20 cellular contexts compared by ENCODE assay signal in the genomic region with DNA sequence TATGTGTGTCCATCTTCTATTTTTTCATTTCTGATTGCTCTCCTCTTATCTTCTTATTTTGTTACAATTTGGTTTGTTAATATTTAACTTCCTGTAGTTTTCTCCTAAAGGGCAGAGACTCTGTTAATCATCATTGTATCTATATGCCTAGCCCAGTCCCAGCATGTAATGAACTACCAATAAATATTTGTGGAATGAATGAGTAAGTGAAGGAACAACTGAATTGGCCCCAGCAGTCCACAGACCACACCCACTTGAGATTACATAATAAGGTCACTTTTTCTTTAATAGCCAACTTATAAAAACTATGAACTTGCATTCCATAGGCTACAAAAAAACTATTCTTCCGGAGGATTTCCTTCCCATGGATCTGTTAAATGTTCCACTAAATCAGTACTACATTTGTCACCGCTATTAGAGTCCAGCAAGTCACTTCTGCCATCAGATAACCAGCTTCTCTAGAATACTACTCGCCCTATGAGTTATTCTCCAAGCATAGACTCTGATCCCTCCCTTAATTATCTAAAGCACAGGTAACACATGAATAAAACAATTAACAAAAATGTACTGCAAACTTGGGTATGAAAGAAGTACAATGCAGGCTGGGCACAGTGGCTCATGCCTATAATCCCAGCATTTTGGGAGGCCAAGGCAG. TPM values are rescaled to one million over a fixed set of nuclear protein-coding genes. Genes with fewer than 3 reads are reported as not detected.
DNase-seq lines count a peak whose midpoint lies in the region; ATAC-seq and TF ChIP-seq lines count a peak whose summit lies in the region.
"Had no signal": no experiment of that assay in that cellular context is flagged by ENCODE, and none has a peak within 500 bp of the region (broad histone marks: within the 10 kb centered on the region; RNA-seq: fewer than 3 reads in every experiment).

No MANE protein-coding gene starts in this region.

- H3K27me3 ChIP-seq in GM23248 (replicated peaks; ENCODE audit: insufficient read depth) (no peaks in the 10 kb centered on the region), adipocyte (replicated peaks; ENCODE audit: control insufficient read depth, insufficient read depth, low read length) (no peaks in the 10 kb centered on the region)
- H3K27me3 ChIP-seq: ovary, upper lobe of left lung had no signal

- CTCF ChIA-PET in activated CD4-positive, alpha-beta memory T cell treated with anti-CD3 and anti-CD28 coated beads, Interleukin-2, amount 10 ng/mL, durations not matched to agents 7 days and 5 days (lab: Charles Lee): no interaction called here

- no peak overlapping the region for H3K4me3 Mint-ChIP-seq in activated CD4-positive, alpha-beta memory T cell treated with anti-CD3 and anti-CD28 coated beads, Interleukin-2, amount 10 ng/mL, durations not matched to agents 7 days and 5 days
- H3K4me3 Mint-ChIP-seq: stimulated activated effector memory CD8-positive, alpha-beta T cell treated with anti-CD3 and anti-CD28 coated beads, Interleukin-12 subunit alpha, Interleukin-12 subunit beta, amount 100 ng/mL, for 72 hours had no signal

- ATAC-seq in HG03108 (IDR thresholded peaks at IDR 0.05; ENCODE audit: unreplicated experiment) (no peak), GM21737 (IDR thresholded peaks at IDR 0.05; ENCODE audit: unreplicated experiment) (no peak)
- ATAC-seq: Panc1; stimulated activated effector memory CD8-positive, alpha-beta T cell treated with anti-CD3 and anti-CD28 coated beads, Interleukin-12 subunit alpha, Interleukin-12 subunit beta, amount 100 ng/mL, for 72 hours had no signal

- H3K79me2 ChIP-seq in GM23248 (ENCODE audit: insufficient read depth): no peaks in the 10 kb centered on the region

- no peaks in the 10 kb centered on the region for H3K36me3 Mint-ChIP-seq in activated CD4-positive, alpha-beta memory T cell treated with anti-CD3 and anti-CD28 coated beads, Interleukin-2, amount 10 ng/mL, durations not matched to agents 7 days and 5 days (ENCODE audit: low read depth)
- H3K36me3 Mint-ChIP-seq: stimulated activated effector memory CD8-positive, alpha-beta T cell treated with anti-CD3 and anti-CD28 coated beads, Interleukin-12 subunit alpha, Interleukin-12 subunit beta, amount 100 ng/mL, for 72 hours had no signal

- DNase-seq in A172 (ENCODE audit: low spot score) (peak; percentile 18), GM23248 (peak; percentile 59), adipocyte (ENCODE audit: low read depth) (peak; percentile 28), foreskin fibroblast (peak; percentile 39 to 62), NCI-H187 (lab: John Stamatoyannopoulos, UW) (no peak)
- no peak for DNase-seq in activated CD4-positive, alpha-beta memory T cell treated with anti-CD3 and anti-CD28 coated beads, Interleukin-2, amount 10 ng/mL, durations not matched to agents 7 days and 5 days
- DNase-seq: ACHN; activated effector memory CD4-positive, alpha-beta T cell treated with Interleukin-2 at 50 U/mL for 16 hours; anterior cingulate cortex; COR-L47; NCI-H1930; NCI-H526 treated with DMSO at 0.1 percent for 48 hours; ovary; upper lobe of left lung had no signal

- TF ChIP-seq CTCF in foreskin fibroblast (IDR thresholded peaks at IDR 0.05; ENCODE audit: low read depth, low read length): no peak

- no peak overlapping the region for H3K27ac ChIP-seq in GM23248
- H3K27ac ChIP-seq: coronary artery, ovary, upper lobe of left lung had no signal

- H3K36me3 ChIP-seq in GM23248 (ENCODE audit: low read depth): no peaks in the 10 kb centered on the region
- no peaks in the 10 kb centered on the region for H3K36me3 ChIP-seq in adipocyte (ENCODE audit: control insufficient read depth, insufficient read depth, low read length, severe bottlenecking)
- H3K36me3 ChIP-seq: ovary, upper lobe of left lung had no signal

- no peaks in the 10 kb centered on the region for H4K20me1 ChIP-seq in GM23248 (ENCODE audit: insufficient read depth)

- H3K4me1 ChIP-seq in GM23248 (ENCODE audit: insufficient read depth) (peaks cover 9% of the 10 kb centered on the region; the same call in 1 of the 2 replicates), adipocyte (ENCODE audit: control insufficient read depth, insufficient read depth, low read length) (peaks cover 5% of the 10 kb centered on the region)
- H3K4me1 ChIP-seq: upper lobe of left lung had no signal

- no peak overlapping the region for H3K4me2 ChIP-seq in GM23248 (ENCODE audit: unreplicated experiment)

- no peaks in the 10 kb centered on the region for H3K4me1 Mint-ChIP-seq in activated CD4-positive, alpha-beta memory T cell treated with anti-CD3 and anti-CD28 coated beads, Interleukin-2, amount 10 ng/mL, durations not matched to agents 7 days and 5 days
- H3K4me1 Mint-ChIP-seq: stimulated activated effector memory CD8-positive, alpha-beta T cell treated with anti-CD3 and anti-CD28 coated beads, Interleukin-12 subunit alpha, Interleukin-12 subunit beta, amount 100 ng/mL, for 72 hours had no signal

- H3K9me2 ChIP-seq in GM23248 (ENCODE audit: insufficient read depth): peaks cover 4% of the 10 kb centered on the region; the same call in 1 of the 2 replicates

- H3K27ac Mint-ChIP-seq in activated CD4-positive, alpha-beta memory T cell treated with anti-CD3 and anti-CD28 coated beads, Interleukin-2, amount 10 ng/mL, durations not matched to agents 7 days and 5 days: no peak overlapping the region
- H3K27ac Mint-ChIP-seq: stimulated activated effector memory CD8-positive, alpha-beta T cell treated with anti-CD3 and anti-CD28 coated beads, Interleukin-12 subunit alpha, Interleukin-12 subunit beta, amount 100 ng/mL, for 72 hours had no signal

- no peak overlapping the region for H3K4me3 ChIP-seq in GM23248
- H3K4me3 ChIP-seq in adipocyte (ENCODE audit: low read length): no peak overlapping the region
- no peak overlapping the region for H3K4me3 ChIP-seq in foreskin fibroblast (ENCODE audit: low read depth in 1 of 2, low read length in 2 of 2)
- H3K4me3 ChIP-seq: coronary artery, ovary, skin epidermis, upper lobe of left lung had no signal

- H3K9me3 ChIP-seq in GM23248 (ENCODE audit: low read depth) (no peaks in the 10 kb centered on the region), adipocyte (ENCODE audit: control insufficient read depth, low read length) (no peaks in the 10 kb centered on the region)
- H3K9me3 ChIP-seq: ovary, upper lobe of left lung had no signal

- H3K9me3 Mint-ChIP-seq in activated CD4-positive, alpha-beta memory T cell treated with anti-CD3 and anti-CD28 coated beads, Interleukin-2, amount 10 ng/mL, durations not matched to agents 7 days and 5 days: no peaks in the 10 kb centered on the region
- H3K9me3 Mint-ChIP-seq: stimulated activated effector memory CD8-positive, alpha-beta T cell treated with anti-CD3 and anti-CD28 coated beads, Interleukin-12 subunit alpha, Interleukin-12 subunit beta, amount 100 ng/mL, for 72 hours had no signal

- WGBS in GM23248 (ENCODE audit: low coverage in 1 of 2, low lambda C conversion rate in 2 of 2, missing lambda C conversion rate in 2 of 2), 2 experiments: 67% methylated on average over 3 of the region's 3 CpGs

- no peaks in the 10 kb centered on the region for H3F3A ChIP-seq in GM23248 (ENCODE audit: insufficient read depth)

- H3K9ac ChIP-seq in GM23248: no peak overlapping the region
- H3K9ac ChIP-seq in adipocyte (ENCODE audit: low read length): no peak overlapping the region

- peaks cover 14% of the 10 kb centered on the region for H3K27me3 Mint-ChIP-seq in activated CD4-positive, alpha-beta memory T cell treated with anti-CD3 and anti-CD28 coated beads, Interleukin-2, amount 10 ng/mL, durations not matched to agents 7 days and 5 days

- POLR2A ChIA-PET in activated CD4-positive, alpha-beta memory T cell treated with anti-CD3 and anti-CD28 coated beads, Interleukin-2, amount 10 ng/mL, durations not matched to agents 7 days and 5 days (lab: Charles Lee): no interaction called here

- in situ Hi-C loops in GM23248 (cut with MboI): no loop called here

- no peak overlapping the region for H2AFZ ChIP-seq in GM23248

RNA-seq across cellular contexts. Expression of a gene that starts 27.5 kb away (rescaled TPM):
- 207 and 347 TPM in 2 replicates for total RNA-seq in A172 (2014; rRNA removed; shearing (Covaris generic))
- 167 and 211 TPM in 2 replicates for total RNA-seq in GM23248 (2014; rRNA removed; shearing (Covaris generic))
- polyA plus RNA-seq in GM23248 (2016; fragmentation: Nextera tagmentation; extraction: Ambion mirVana): 98.9 and 100 TPM in 2 replicates
- total RNA-seq in activated CD4-positive, alpha-beta memory T cell treated with anti-CD3 and anti-CD28 coated beads, Interleukin-2, amount 10 ng/mL, durations not matched to agents 7 days and 5 days: 10 to 100 TPM; 67.1 to 78.3 TPM

Comparison
In these comparisons a context has a peak if more than half of its experiments do, and no peak if none do; other contexts are left out.
1. DNase-seq: peak in A172 (single experiment), GM23248 (single experiment), adipocyte (single experiment) and foreskin fibroblast (2 of 2); none in activated CD4-positive, alpha-beta memory T cell treated with anti-CD3 and anti-CD28 coated beads, Interleukin-2, amount 10 ng/mL, durations not matched to agents 7 days and 5 days (single experiment) and NCI-H187 (0 of 2).